Comparison of ENCODE assay signal across 12 cellular contexts in the genomic region with DNA sequence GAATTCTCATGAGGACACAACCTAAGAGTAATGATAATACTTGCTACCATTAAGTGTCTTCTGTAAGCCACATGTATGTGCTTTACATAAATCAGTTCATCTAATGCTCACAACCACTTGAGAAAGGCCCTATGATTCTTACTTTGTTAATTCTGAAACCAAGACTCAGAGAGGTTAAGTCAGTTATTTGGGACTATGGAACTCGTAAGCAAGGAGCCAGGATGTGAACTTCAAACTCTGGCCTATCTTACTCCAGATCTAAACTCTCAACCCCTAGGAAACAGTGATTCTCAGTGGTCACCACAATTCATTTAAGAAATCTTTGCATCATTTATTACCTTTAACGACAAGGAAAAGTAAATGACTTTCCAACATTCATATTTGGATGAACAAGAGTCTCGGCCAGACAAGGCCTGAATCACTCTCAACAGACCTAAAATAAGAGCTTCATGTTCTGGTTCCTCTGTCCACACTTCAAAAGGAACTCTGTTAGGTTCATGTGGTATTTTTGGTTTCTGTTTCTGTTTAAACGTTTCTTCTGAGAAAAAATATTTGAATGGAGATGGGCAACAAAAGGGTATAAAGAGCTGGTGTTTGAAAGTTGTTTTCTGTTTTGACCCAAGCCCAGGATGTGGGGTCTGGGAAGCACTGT.
DNase-seq lines count a peak whose midpoint lies in the region; ATAC-seq and TF ChIP-seq lines count a peak whose summit lies in the region.
"Had no signal": no experiment of that assay in that cellular context is flagged by ENCODE, and none has a peak within 500 bp of the region (broad histone marks: within the 10 kb centered on the region; RNA-seq: fewer than 3 reads in every experiment).

No MANE protein-coding gene starts in this region.

- H3K4me3 ChIP-seq in coronary artery (no peak overlapping the region), sigmoid colon (no peak overlapping the region)
- H3K4me3 ChIP-seq: cardiac muscle cell had no signal

- no peaks in the 10 kb centered on the region for H3K36me3 Mint-ChIP-seq in stimulated activated effector memory CD8-positive, alpha-beta T cell treated with anti-CD3 and anti-CD28 coated beads, Interleukin-12 subunit alpha, Interleukin-12 subunit beta, amount 100 ng/mL, for 72 hours
- H3K36me3 Mint-ChIP-seq: naive B cell had no signal

- intact Hi-C loops in sigmoid colon (cut with DNase I), result no loop called here

- H3K4me3 Mint-ChIP-seq in stimulated activated effector memory CD8-positive, alpha-beta T cell treated with anti-CD3 and anti-CD28 coated beads, Interleukin-12 subunit alpha, Interleukin-12 subunit beta, amount 100 ng/mL, for 72 hours, result no peak overlapping the region
- H3K4me3 Mint-ChIP-seq: activated CD8-positive, alpha-beta T cell treated with anti-CD3 and anti-CD28 coated beads for 36 hours; naive B cell had no signal

- H3K4me1 Mint-ChIP-seq in stimulated activated effector memory CD8-positive, alpha-beta T cell treated with anti-CD3 and anti-CD28 coated beads, Interleukin-12 subunit alpha, Interleukin-12 subunit beta, amount 100 ng/mL, for 72 hours, result no peaks in the 10 kb centered on the region

- ATAC-seq in HG03108 (IDR thresholded peaks at IDR 0.05; ENCODE audit: unreplicated experiment), result peak; percentile 66
- ATAC-seq in stimulated activated effector memory CD8-positive, alpha-beta T cell treated with anti-CD3 and anti-CD28 coated beads, Interleukin-12 subunit alpha, Interleukin-12 subunit beta, amount 100 ng/mL, for 72 hours, result no peak
- ATAC-seq: activated CD8-positive, alpha-beta T cell treated with anti-CD3 and anti-CD28 coated beads for 36 hours had no signal

- H3K36me3 ChIP-seq in sigmoid colon, result no peaks in the 10 kb centered on the region
- H3K36me3 ChIP-seq: cardiac muscle cell had no signal

- TF ChIP-seq CTCF in GM10266 (IDR thresholded peaks at IDR 0.05; ENCODE audit: control insufficient read depth, insufficient read depth, low read depth, missing control alignments) (no peak), GM20000 (IDR thresholded peaks at IDR 0.05; ENCODE audit: extremely low read depth, missing control alignments) (no peak), coronary artery (IDR thresholded peaks at IDR 0.05) (no peak), sigmoid colon (IDR thresholded peaks at IDR 0.05) (no peak)

- no peaks in the 10 kb centered on the region for H3K27me3 ChIP-seq in sigmoid colon
- H3K27me3 ChIP-seq: cardiac muscle cell had no signal

- TF ChIP-seq EP300 in sigmoid colon (IDR thresholded peaks at IDR 0.05), result no peak

- H3K27ac Mint-ChIP-seq in stimulated activated effector memory CD8-positive, alpha-beta T cell treated with anti-CD3 and anti-CD28 coated beads, Interleukin-12 subunit alpha, Interleukin-12 subunit beta, amount 100 ng/mL, for 72 hours, result no peak overlapping the region
- H3K27ac Mint-ChIP-seq: activated CD8-positive, alpha-beta T cell treated with anti-CD3 and anti-CD28 coated beads for 36 hours; naive B cell had no signal

- peak; percentile 33 for DNase-seq in GM10266 (ENCODE audit: extremely low spot score)
- DNase-seq in GM20000 (ENCODE audit: low spot score), result peak; percentile 30
- no peak for DNase-seq in coronary artery (ENCODE audit: low spot score)
- no peak for DNase-seq in stimulated activated effector memory CD8-positive, alpha-beta T cell treated with anti-CD3 and anti-CD28 coated beads, Interleukin-12 subunit alpha, Interleukin-12 subunit beta, amount 100 ng/mL, for 72 hours (ENCODE audit: low spot score in 2 of 2)
- DNase-seq in sigmoid colon, result no peak
- DNase-seq in SK-N-DZ (ENCODE audit: low spot score), result no peak
- DNase-seq in iPS-NIHi11 (ENCODE audit: low spot score), result no peak
- DNase-seq: activated CD8-positive, alpha-beta T cell treated with anti-CD3 and anti-CD28 coated beads for 36 hours; naive B cell had no signal

- H3K27ac ChIP-seq in coronary artery, result peak overlapping the region; percentile 30 to 72
- peak overlapping the region in 1 of 4 donors; percentile 1 for H3K27ac ChIP-seq in sigmoid colon
- H3K27ac ChIP-seq: cardiac muscle cell, RWPE1 had no signal

- 52 to 59% methylated on average over 4 of the region's 4 CpGs for WGBS in sigmoid colon, 2 donors

- no peak for TF ChIP-seq POLR2A in sigmoid colon (IDR thresholded peaks at IDR 0.05)

- H3K4me1 ChIP-seq in sigmoid colon, result peaks cover 0 to 21% (median 4%) of the 10 kb centered on the region in 4 donors

- no peaks in the 10 kb centered on the region for H3K9me3 ChIP-seq in sigmoid colon

- H3K9me3 Mint-ChIP-seq in stimulated activated effector memory CD8-positive, alpha-beta T cell treated with anti-CD3 and anti-CD28 coated beads, Interleukin-12 subunit alpha, Interleukin-12 subunit beta, amount 100 ng/mL, for 72 hours, result peaks cover 7% of the 10 kb centered on the region
- H3K9me3 Mint-ChIP-seq: activated CD8-positive, alpha-beta T cell treated with anti-CD3 and anti-CD28 coated beads for 36 hours had no signal

Comparison
In these comparisons a context has a peak if more than half of its experiments do, and no peak if none do; other contexts are left out.
1. DNase-seq: peak in GM10266 (single experiment) and GM20000 (single experiment); none in coronary artery (single experiment), stimulated activated effector memory CD8-positive, alpha-beta T cell treated with anti-CD3 and anti-CD28 coated beads, Interleukin-12 subunit alpha, Interleukin-12 subunit beta, amount 100 ng/mL, for 72 hours (0 of 2), sigmoid colon (single experiment), SK-N-DZ (single experiment) and iPS-NIHi11 (single experiment).